In genomic region chr10:23439920-23440875, GRCh38 we compare ENCODE assay signal across 8 cellular contexts. TPM values are rescaled to one million over a fixed set of nuclear protein-coding genes. Genes with fewer than 3 reads are reported as not detected.
A peak's percentile ranks its signal among the peaks of the same experiment; 100 is the strongest.
DNase-seq lines count a peak whose midpoint lies in the region; ATAC-seq and TF ChIP-seq lines count a peak whose summit lies in the region.

No MANE protein-coding gene starts in this region.

- ATAC-seq in HG02588 (IDR thresholded peaks at IDR 0.05; ENCODE audit: unreplicated experiment) (peak; percentile 18), gastroesophageal sphincter (no peak), omental fat pad (ENCODE audit: low FRiP score) (peak; percentile 3)

- TF ChIP-seq CTCF in GM13977 (IDR thresholded peaks at IDR 0.05; ENCODE audit: extremely low read depth, insufficient read depth, missing control alignments) (no peak), gastroesophageal sphincter (IDR thresholded peaks at IDR 0.05) (no peak), omental fat pad (IDR thresholded peaks at IDR 0.05) (no peak), uterus (IDR thresholded peaks at IDR 0.05) (no peak)

- TF ChIP-seq POLR2A in gastroesophageal sphincter (IDR thresholded peaks at IDR 0.05): no peak
- no peak for TF ChIP-seq POLR2A in uterus (IDR thresholded peaks at IDR 0.05)

- intact Hi-C loops in uterus (cut with DNase I; ENCODE audit: low total_unique reads): no loop called here

- H3K27me3 ChIP-seq in NT2/D1 (ENCODE audit: insufficient read depth, insufficient read length) (peaks cover 12% of the 10 kb centered on the region), gastroesophageal sphincter (no peaks in the 10 kb centered on the region), uterus (no peaks in the 10 kb centered on the region)

- H3K9me3 ChIP-seq in NT2/D1 (ENCODE audit: insufficient read depth, low read length) (no peaks in the 10 kb centered on the region), gastroesophageal sphincter (no peaks in the 10 kb centered on the region), uterus (no peaks in the 10 kb centered on the region)

- H3K4me1 ChIP-seq in NT2/D1 (ENCODE audit: insufficient read depth, insufficient read length) (no peaks in the 10 kb centered on the region), gastroesophageal sphincter (peaks cover 0 to 58% (median 10%) of the 10 kb centered on the region in 3 donors), uterus (peaks cover 0 to 6% of the 10 kb centered on the region in 2 donors)

- in situ Hi-C loops in GM13977 (cut with MboI; ENCODE audit: low pct_unique_long_range_greater_than_20kb, low sequenced_read_pairs, unreplicated experiment): no loop called here

- peak overlapping the region; percentile 75 to 98 (median 95) for H3K27ac ChIP-seq in gastroesophageal sphincter
- peak overlapping the region; percentile 92 to 95 for H3K27ac ChIP-seq in uterus

- DNase-seq in GM13977 (ENCODE audit: low spot score) (peak; percentile 64), NT2/D1 (ENCODE audit: low read depth, low spot score) (no peak), activated gamma-delta T cell (lab: John Stamatoyannopoulos, UW) (peak; percentile 20), omental fat pad (ENCODE audit: low spot score) (no peak), uterus (peak; percentile 18 to 28), NCI-H187 (lab: John Stamatoyannopoulos, UW) (no peak)

- no peak for TF ChIP-seq EP300 in gastroesophageal sphincter (IDR thresholded peaks at IDR 0.05)

- H3K36me3 ChIP-seq in NT2/D1 (ENCODE audit: insufficient read depth, insufficient read length, low read length) (no peaks in the 10 kb centered on the region), gastroesophageal sphincter (peaks cover 0 to 17% of the 10 kb centered on the region in 2 donors), uterus (no peaks in the 10 kb centered on the region)

- WGBS in gastroesophageal sphincter (ENCODE audit: low coverage in 1 of 2), 2 donors: 8 to 10% methylated on average over 5 of the region's 79 CpGs

- H3K4me3 ChIP-seq in NT2/D1 (ENCODE audit: insufficient read length, low read depth): peak overlapping the region; percentile 86
- peak overlapping the region; percentile 67 to 95 for H3K4me3 ChIP-seq in gastroesophageal sphincter
- peak overlapping the region; percentile 49 to 98 for H3K4me3 ChIP-seq in uterus

- H3K9ac ChIP-seq in NT2/D1 (ENCODE audit: insufficient read length, low read depth): peak overlapping the region; percentile 86

RNA-seq across cellular contexts. Expression of gene OTUD1, which starts 1.3 kb away (rescaled TPM):
- total RNA-seq in gastroesophageal sphincter (10 to 100 TPM; 11.5 to 19.8 (median 12.3) TPM), omental fat pad (10 to 100 TPM; 10.2 to 16.4 (median 11.2) TPM), uterus (10 to 100 TPM in 2 of 4 donors, 1 to 10 TPM in 2; 6.8 to 19.9 (median 12.8) TPM)

Comparison
In these comparisons a context has a peak if more than half of its experiments do, and no peak if none do; other contexts are left out.
1. DNase-seq: peak in GM13977 (single experiment), activated gamma-delta T cell (single experiment) and uterus (2 of 2); none in NT2/D1 (single experiment), omental fat pad (single experiment) and NCI-H187 (0 of 2).
2. Peak in every context shown above with its lines, with median percentiles within 50 percentile points of each other: H3K4me3 ChIP-seq.